Comparison of ENCODE assay signal across 11 cellular contexts in the genomic region with DNA sequence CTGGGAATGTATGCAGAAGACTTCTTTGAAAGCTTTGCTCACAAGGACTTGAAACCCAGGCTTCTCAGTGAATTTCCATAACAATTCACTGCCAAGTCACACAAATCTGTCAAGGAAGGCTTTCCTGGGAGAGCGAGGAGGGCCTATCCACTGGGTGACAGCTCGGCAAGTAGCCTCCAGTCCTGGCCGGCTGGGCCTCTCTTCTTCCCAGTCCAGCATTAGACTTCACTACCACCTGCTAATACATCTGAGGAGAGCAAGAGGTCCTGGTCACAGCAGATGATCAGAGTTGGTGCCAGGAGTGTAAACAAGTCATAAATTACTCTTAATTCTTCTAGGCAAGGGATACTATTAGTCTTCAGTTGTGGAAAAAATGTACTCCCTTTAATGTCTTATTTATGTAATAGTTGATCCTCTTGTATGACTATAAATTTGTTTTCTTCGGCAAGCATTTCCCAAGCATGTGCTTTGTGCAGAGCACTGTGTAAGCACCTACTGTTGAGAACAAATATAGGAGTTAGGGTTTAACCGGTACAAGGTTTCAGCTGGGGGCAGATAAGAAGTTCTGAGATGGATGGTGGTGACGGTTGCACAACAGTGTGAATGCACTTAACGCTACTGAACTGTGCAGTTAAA.
DNase-seq lines count a peak whose midpoint lies in the region; ATAC-seq and TF ChIP-seq lines count a peak whose summit lies in the region.
"Had no signal": no experiment of that assay in that cellular context is flagged by ENCODE, and none has a peak within 500 bp of the region (broad histone marks: within the 10 kb centered on the region; RNA-seq: fewer than 3 reads in every experiment).

No MANE protein-coding gene starts in this region.

- peaks cover 23% of the 10 kb centered on the region for H3K4me1 ChIP-seq in HUES64 (ENCODE audit: insufficient read depth, low read length)
- H3K4me1 ChIP-seq in Peyer's patch, result peaks cover 0 to 28% (median 5%) of the 10 kb centered on the region in 4 donors
- peaks cover 0 to 46% of the 10 kb centered on the region in 2 donors for H3K4me1 ChIP-seq in right atrium auricular region
- H3K4me1 ChIP-seq in skeletal muscle tissue (ENCODE audit: control insufficient read depth in 3 of 3, insufficient read depth in 3 of 3, low read length in 3 of 3), result peaks cover 22 to 28% (median 28%) of the 10 kb centered on the region in 3 donors

- TF ChIP-seq CTCF in Peyer's patch (IDR thresholded peaks at IDR 0.05) (no peak), right atrium auricular region (IDR thresholded peaks at IDR 0.05) (no peak)

- H3K9me3 ChIP-seq in HUES64 (ENCODE audit: insufficient read depth, low read depth, low read length) (no peaks in the 10 kb centered on the region), Peyer's patch (no peaks in the 10 kb centered on the region), right atrium auricular region (no peaks in the 10 kb centered on the region), skeletal muscle tissue (ENCODE audit: control insufficient read depth in 3 of 3, low read length in 3 of 3) (no peaks in the 10 kb centered on the region)
- H3K9me3 ChIP-seq: ovary, thyroid gland had no signal

- TF ChIP-seq POLR2A in Peyer's patch (IDR thresholded peaks at IDR 0.05), result no peak

- H3K4me1 Mint-ChIP-seq in activated CD4-positive, alpha-beta memory T cell treated with anti-CD3 and anti-CD28 coated beads, Interleukin-2, amount 10 ng/mL, durations not matched to agents 7 days and 5 days, result peaks cover 3% of the 10 kb centered on the region

- H3K9ac ChIP-seq in HUES64 (ENCODE audit: low read depth, low read length) (no peak overlapping the region), skeletal muscle tissue (ENCODE audit: low read depth in 1 of 3, low read length in 3 of 3) (peak overlapping the region in 1 of 3 donors; percentile 14)

- DNase-seq in Peyer's patch (no peak), right atrium auricular region (ENCODE audit: low spot score) (no peak), NAMALWA (ENCODE audit: low spot score) (no peak), UCSD-AML1 (lab: John Stamatoyannopoulos, UW; ENCODE audit: unreplicated experiment) (no peak)
- no peak for DNase-seq in activated CD4-positive, alpha-beta memory T cell treated with anti-CD3 and anti-CD28 coated beads, Interleukin-2, amount 10 ng/mL, durations not matched to agents 7 days and 5 days
- DNase-seq: NCI-H187 had no signal

- H3K36me3 ChIP-seq in HUES64 (ENCODE audit: insufficient read depth, low read length), result no peaks in the 10 kb centered on the region
- no peaks in the 10 kb centered on the region for H3K36me3 ChIP-seq in Peyer's patch
- no peaks in the 10 kb centered on the region for H3K36me3 ChIP-seq in right atrium auricular region
- no peaks in the 10 kb centered on the region for H3K36me3 ChIP-seq in skeletal muscle tissue (ENCODE audit: control insufficient read depth in 3 of 3, insufficient read depth in 3 of 3, low read length in 3 of 3)
- H3K36me3 ChIP-seq: ovary, thyroid gland had no signal

- no peak for ATAC-seq in HG02852 (IDR thresholded peaks at IDR 0.05; ENCODE audit: unreplicated experiment)

- 62% methylated on average over 7 of the region's 7 CpGs for WGBS in HUES64

- H3K4me3 ChIP-seq in HUES64 (ENCODE audit: low read length) (no peak overlapping the region), Peyer's patch (no peak overlapping the region), right atrium auricular region (no peak overlapping the region), skeletal muscle tissue (ENCODE audit: low read length in 3 of 3) (no peak overlapping the region)
- H3K4me3 ChIP-seq: ovary, thyroid gland had no signal

- peaks cover 6% of the 10 kb centered on the region for H3K36me3 Mint-ChIP-seq in activated CD4-positive, alpha-beta memory T cell treated with anti-CD3 and anti-CD28 coated beads, Interleukin-2, amount 10 ng/mL, durations not matched to agents 7 days and 5 days (ENCODE audit: low read depth)

- no peak overlapping the region for H3K27ac Mint-ChIP-seq in activated CD4-positive, alpha-beta memory T cell treated with anti-CD3 and anti-CD28 coated beads, Interleukin-2, amount 10 ng/mL, durations not matched to agents 7 days and 5 days

- H3K9me3 Mint-ChIP-seq in activated CD4-positive, alpha-beta memory T cell treated with anti-CD3 and anti-CD28 coated beads, Interleukin-2, amount 10 ng/mL, durations not matched to agents 7 days and 5 days, result no peaks in the 10 kb centered on the region

- no peak overlapping the region for H3K4me3 Mint-ChIP-seq in activated CD4-positive, alpha-beta memory T cell treated with anti-CD3 and anti-CD28 coated beads, Interleukin-2, amount 10 ng/mL, durations not matched to agents 7 days and 5 days

- H3K27me3 Mint-ChIP-seq in activated CD4-positive, alpha-beta memory T cell treated with anti-CD3 and anti-CD28 coated beads, Interleukin-2, amount 10 ng/mL, durations not matched to agents 7 days and 5 days, result no peaks in the 10 kb centered on the region

- H3K27me3 ChIP-seq in HUES64 (ENCODE audit: insufficient read depth, low read length), result no peaks in the 10 kb centered on the region
- H3K27me3 ChIP-seq in Peyer's patch, result no peaks in the 10 kb centered on the region
- no peaks in the 10 kb centered on the region for H3K27me3 ChIP-seq in right atrium auricular region
- H3K27me3 ChIP-seq in skeletal muscle tissue (ENCODE audit: control insufficient read depth in 3 of 3, insufficient read depth in 3 of 3, low read length in 3 of 3), result no peaks in the 10 kb centered on the region
- H3K27me3 ChIP-seq: ovary, thyroid gland had no signal

- CTCF ChIA-PET in activated CD4-positive, alpha-beta memory T cell treated with anti-CD3 and anti-CD28 coated beads, Interleukin-2, amount 10 ng/mL, durations not matched to agents 7 days and 5 days (lab: Charles Lee), result no interaction called here

- POLR2A ChIA-PET in activated CD4-positive, alpha-beta memory T cell treated with anti-CD3 and anti-CD28 coated beads, Interleukin-2, amount 10 ng/mL, durations not matched to agents 7 days and 5 days (lab: Charles Lee), result no interaction called here

- H3K27ac ChIP-seq in HUES64 (ENCODE audit: low read depth, low read length) (peak overlapping the region; percentile 34; the same call in 1 of the 2 replicates), Peyer's patch (peak overlapping the region in 3 of 4 donors; percentile 0 to 53 (median 17)), right atrium auricular region (peak overlapping the region; percentile 4 to 55), skeletal muscle tissue (ENCODE audit: low read depth, low read length) (peak overlapping the region; percentile 67)

Comparison
In these comparisons a context has a peak if more than half of its experiments do, and no peak if none do; other contexts are left out.
1. H3K27ac ChIP-seq: peak in every context shown above with its lines; median percentile 67 in skeletal muscle tissue; 34 in HUES64; 30 in right atrium auricular region; 17 in Peyer's patch.